20 cellular contexts compared by ENCODE assay signal in genomic region chr2:100990166-100990565, GRCh38. TPM values are rescaled to one million over a fixed set of nuclear protein-coding genes. Genes with fewer than 3 reads are reported as not detected.
A peak's percentile ranks its signal among the peaks of the same experiment; 100 is the strongest.
DNase-seq lines count a peak whose midpoint lies in the region; ATAC-seq and TF ChIP-seq lines count a peak whose summit lies in the region.
"Had no signal": no experiment of that assay in that cellular context is flagged by ENCODE, and none has a peak within 500 bp of the region (broad histone marks: within the 10 kb centered on the region; RNA-seq: fewer than 3 reads in every experiment).

No MANE protein-coding gene starts in this region.

- H3K9me3 ChIP-seq in mammary epithelial cell (replicated peaks; ENCODE audit: insufficient read depth, low read length) (no peaks in the 10 kb centered on the region), PC-3 (ENCODE audit: low read length) (no peaks in the 10 kb centered on the region), esophagus squamous epithelium (no peaks in the 10 kb centered on the region), A673 (ENCODE audit: low read depth, low read length, poor library complexity, severe bottlenecking) (no peaks in the 10 kb centered on the region)
- H3K9me3 ChIP-seq: A549, HAP-1 had no signal

- H3K4me3 Mint-ChIP-seq in MCF 10A (ENCODE audit: unreplicated experiment), result no peak overlapping the region
- H3K4me3 Mint-ChIP-seq: CD4-positive, alpha-beta memory T cell; GM23338; HFFc6 had no signal

- H3K4me1 ChIP-seq in mammary epithelial cell (ENCODE audit: insufficient read depth, low read length) (no peaks in the 10 kb centered on the region), PC-3 (ENCODE audit: insufficient read depth, low read length) (no peaks in the 10 kb centered on the region), esophagus squamous epithelium (no peaks in the 10 kb centered on the region), A673 (ENCODE audit: insufficient read depth, low read length, poor library complexity, severe bottlenecking) (no peaks in the 10 kb centered on the region)
- H3K4me1 ChIP-seq: A549, HAP-1 had no signal

- DNase-seq in MCF 10A (ENCODE audit: unreplicated experiment), result no peak
- DNase-seq in mammary epithelial cell, result no peak
- DNase-seq in NCI-H69 (lab: John Stamatoyannopoulos, UW), result peak; percentile 42
- no peak for DNase-seq in PC-3
- no peak for DNase-seq in esophagus squamous epithelium (lab: John Stamatoyannopoulos, UW)
- DNase-seq in A673 (ENCODE audit: low spot score), result no peak
- no peak for DNase-seq in NCI-H748 (lab: John Stamatoyannopoulos, UW; ENCODE audit: unreplicated experiment)
- DNase-seq: 8988T; C1 segment of cervical spinal cord; Calu3; CD4-positive, alpha-beta memory T cell; COR-L47; DMS53; EL; GDM1; HFFc6 had no signal

- no peak for TF ChIP-seq POLR2A in esophagus squamous epithelium (IDR thresholded peaks at IDR 0.05)

- H3K4me3 ChIP-seq in mammary epithelial cell (replicated peaks in 1 of 3; ENCODE audit: insufficient read depth in 1 of 3, low read depth in 2 of 3, low read length in 3 of 3) (no peak overlapping the region), PC-3 (ENCODE audit: low read length) (no peak overlapping the region), esophagus squamous epithelium (no peak overlapping the region), A673 (ENCODE audit: low read depth, low read length, poor library complexity, severe bottlenecking) (no peak overlapping the region)
- H3K4me3 ChIP-seq: A549, GM12878, GM23338, HAP-1 had no signal

- H3K27ac ChIP-seq in mammary epithelial cell (ENCODE audit: insufficient read depth, low read depth, low read length) (no peak overlapping the region), PC-3 (ENCODE audit: low read length) (no peak overlapping the region), esophagus squamous epithelium (no peak overlapping the region), A673 (ENCODE audit: low read depth, low read length, poor library complexity, severe bottlenecking) (no peak overlapping the region)
- H3K27ac ChIP-seq: A549 had no signal

- H3K9me2 ChIP-seq in PC-3 (replicated peaks; ENCODE audit: low read length), result no peaks in the 10 kb centered on the region

- BruUV-seq in MCF 10A (replicated peaks; lab: Mats Ljungman, UMichigan) (no TSS peak), mammary epithelial cell (replicated peaks; lab: Mats Ljungman, UMichigan) (no TSS peak), PC-3 (replicated peaks; lab: Mats Ljungman, UMichigan) (no TSS peak), A673 (replicated peaks; lab: Mats Ljungman, UMichigan) (no TSS peak)

- in situ Hi-C loops in mammary epithelial cell (cut with MboI; ENCODE audit: low sequenced_read_pairs in 2 of 2), result loop anchor here in 1 of 2 donors (10.0 to 25.0 kb wide), 2 partner anchors 265 to 378 kb away; no protein-coding TSS in a partner anchor

- H3K4me2 ChIP-seq in mammary epithelial cell (ENCODE audit: insufficient read depth, low read depth, low read length) (no peak overlapping the region), PC-3 (ENCODE audit: low read length) (no peak overlapping the region)
- H3K4me2 ChIP-seq: A549, GM23338 had no signal

- no peaks in the 10 kb centered on the region for H4K20me1 ChIP-seq in mammary epithelial cell (ENCODE audit: insufficient read depth, low read length)
- peaks cover 6% of the 10 kb centered on the region; the same call in 1 of the 2 replicates for H4K20me1 ChIP-seq in PC-3 (ENCODE audit: low read length)

- no peak for TF ChIP-seq CTCF in MCF 10A (IDR thresholded peaks at IDR 0.05; ENCODE audit: unreplicated experiment)
- TF ChIP-seq CTCF in mammary epithelial cell (conservative IDR thresholded peaks at IDR 0.05 in 1 of 2, IDR thresholded peaks at IDR 0.05 in 1 of 2; ENCODE audit: extremely low read depth in 1 of 2, insufficient read depth in 1 of 2, low read depth in 1 of 2, low read length in 2 of 2), result no peak
- TF ChIP-seq CTCF in PC-3 (conservative IDR thresholded peaks at IDR 0.05; ENCODE audit: low read depth, low read length), result no peak
- TF ChIP-seq CTCF in esophagus squamous epithelium (IDR thresholded peaks at IDR 0.05), result no peak
- no peak for TF ChIP-seq CTCF in A673 (conservative IDR thresholded peaks at IDR 0.05; ENCODE audit: low read depth, low read length)

- no peaks in the 10 kb centered on the region for H3K27me3 Mint-ChIP-seq in MCF 10A (ENCODE audit: insufficient read depth, unreplicated experiment)
- H3K27me3 Mint-ChIP-seq: CD4-positive, alpha-beta memory T cell had no signal

- H3K79me2 ChIP-seq in mammary epithelial cell (ENCODE audit: insufficient read depth, low read length) (no peaks in the 10 kb centered on the region), PC-3 (ENCODE audit: low read length) (no peaks in the 10 kb centered on the region)

- 92% methylated on average over 9 of the region's 9 CpGs for WGBS in mammary epithelial cell (ENCODE audit: low coverage, missing lambda C conversion rate)
- WGBS in esophagus squamous epithelium, 2 donors, result 87 to 100% methylated on average over 2 to 8 of the region's 9 CpGs

- no peaks in the 10 kb centered on the region for H3K4me1 Mint-ChIP-seq in MCF 10A (ENCODE audit: insufficient read depth, unreplicated experiment)

- H3K27me3 ChIP-seq in mammary epithelial cell (ENCODE audit: insufficient read depth, low read length) (no peaks in the 10 kb centered on the region), PC-3 (ENCODE audit: low read length) (no peaks in the 10 kb centered on the region), esophagus squamous epithelium (no peaks in the 10 kb centered on the region), A673 (replicated peaks; ENCODE audit: insufficient read depth, low read depth, low read length, poor library complexity) (no peaks in the 10 kb centered on the region)

- CTCF ChIA-PET in MCF 10A (lab: Yijun Ruan, JAX) (interaction anchor here (1.2 to 7.5 kb wide), 3 partner anchors 13 to 381 kb away, joined by 3 to 109 read pairs (median 5); no protein-coding TSS in a partner anchor), mammary epithelial cell (lab: Charles Lee; ENCODE audit: low non-redundant PET) (no interaction called here), PC-3 (lab: Charles Lee) (no interaction called here), A673 (lab: Charles Lee) (no interaction called here)

- H2AFZ ChIP-seq in mammary epithelial cell (ENCODE audit: low read depth, low read length) (no peak overlapping the region), PC-3 (ENCODE audit: low read length) (no peak overlapping the region)
- H2AFZ ChIP-seq: GM23338 had no signal

- H3F3A ChIP-seq in PC-3 (ENCODE audit: low read length, unreplicated experiment), result no peaks in the 10 kb centered on the region

- dilution Hi-C loops in mammary epithelial cell (cut with HindIII; ENCODE audit: low sequenced_read_pairs), result loop anchor here (25.0 kb wide), 1 partner anchor 378 kb away; no protein-coding TSS in a partner anchor

- no peaks in the 10 kb centered on the region for H3K9me3 Mint-ChIP-seq in MCF 10A (ENCODE audit: unreplicated experiment)
- H3K9me3 Mint-ChIP-seq: CD4-positive, alpha-beta memory T cell; GM23338; HFFc6 had no signal

- H3K9ac ChIP-seq in mammary epithelial cell (ENCODE audit: insufficient read depth, low read length) (no peak overlapping the region), PC-3 (ENCODE audit: low read length) (no peak overlapping the region)

- peak overlapping the region; percentile 5 for H3K27ac Mint-ChIP-seq in MCF 10A (ENCODE audit: low read depth, unreplicated experiment)
- H3K27ac Mint-ChIP-seq: GM23338, HFFc6 had no signal

- H3K36me3 Mint-ChIP-seq in MCF 10A (ENCODE audit: insufficient read depth, unreplicated experiment), result peaks cover 10% of the 10 kb centered on the region
- H3K36me3 Mint-ChIP-seq: CD4-positive, alpha-beta memory T cell had no signal

- POLR2A ChIA-PET in MCF 10A (lab: Yijun Ruan, JAX), result interaction anchor here (1.3 to 2.0 kb wide), 2 partner anchors 12 to 260 kb away, joined by 3 to 5 read pairs; partner anchors contain the start of gene RPL31
- POLR2A ChIA-PET in PC-3 (lab: Charles Lee; ENCODE audit: unreplicated experiment), result no interaction called here
- POLR2A ChIA-PET in A673 (lab: Charles Lee; ENCODE audit: low non-redundant PET), result interaction anchor here (0.7 kb wide), 1 partner anchor 12 kb away, joined by 4 read pairs; the partner anchor contains the start of gene RPL31

- H3K36me3 ChIP-seq in mammary epithelial cell (ENCODE audit: insufficient read depth, low read length), result peaks cover 17% of the 10 kb centered on the region
- peaks cover 48% of the 10 kb centered on the region for H3K36me3 ChIP-seq in PC-3 (ENCODE audit: low read depth, low read length)
- H3K36me3 ChIP-seq in esophagus squamous epithelium, result peaks cover 0 to 95% (median 5%) of the 10 kb centered on the region in 3 donors
- no peaks in the 10 kb centered on the region for H3K36me3 ChIP-seq in A673 (ENCODE audit: insufficient read depth, low read length, poor library complexity, severe bottlenecking)
- H3K36me3 ChIP-seq: HAP-1 had no signal

- ATAC-seq in PC-3, result 0 out of 2 replicates have a peak, but pooled peaks have one; percentile 12
- ATAC-seq: A549, GM12878 had no signal

- intact Hi-C loops in MCF 10A (cut with micrococcal nuclease) (no loop called here), mammary epithelial cell (cut with micrococcal nuclease) (no loop called here), PC-3 (cut with micrococcal nuclease) (no loop called here), esophagus squamous epithelium (cut with DNase I) (loop anchor here (5.0 kb wide), 1 partner anchor 383 kb away; no protein-coding TSS in a partner anchor), A673 (cut with micrococcal nuclease; ENCODE audit: unreplicated experiment) (no loop called here)

RNA-seq across cellular contexts. Expression of gene RPL31, which starts 11.9 kb away (rescaled TPM):
- total RNA-seq in MCF 10A (2022) (1,648 and 1,732 TPM in 2 replicates), mammary epithelial cell (1,000 to 10,000 TPM in 1 of 2 donors, 100 to 1,000 TPM in 1; 731 to 1,237 TPM), PC-3 (2014; rRNA removed) (638 and 756 TPM in 2 replicates), esophagus squamous epithelium (1,000 to 10,000 TPM in 3 of 4 donors, 100 to 1,000 TPM in 1; 638 to 2,401 (median 1,440) TPM), A673 (2021) (1,187 and 1,196 TPM in 2 replicates)
- 2,160 TPM for polyA plus RNA-seq in mammary epithelial cell
- polyA minus RNA-seq in mammary epithelial cell, result 891 TPM
